ENCODE assay signal across 8 cellular contexts in the genomic region with DNA sequence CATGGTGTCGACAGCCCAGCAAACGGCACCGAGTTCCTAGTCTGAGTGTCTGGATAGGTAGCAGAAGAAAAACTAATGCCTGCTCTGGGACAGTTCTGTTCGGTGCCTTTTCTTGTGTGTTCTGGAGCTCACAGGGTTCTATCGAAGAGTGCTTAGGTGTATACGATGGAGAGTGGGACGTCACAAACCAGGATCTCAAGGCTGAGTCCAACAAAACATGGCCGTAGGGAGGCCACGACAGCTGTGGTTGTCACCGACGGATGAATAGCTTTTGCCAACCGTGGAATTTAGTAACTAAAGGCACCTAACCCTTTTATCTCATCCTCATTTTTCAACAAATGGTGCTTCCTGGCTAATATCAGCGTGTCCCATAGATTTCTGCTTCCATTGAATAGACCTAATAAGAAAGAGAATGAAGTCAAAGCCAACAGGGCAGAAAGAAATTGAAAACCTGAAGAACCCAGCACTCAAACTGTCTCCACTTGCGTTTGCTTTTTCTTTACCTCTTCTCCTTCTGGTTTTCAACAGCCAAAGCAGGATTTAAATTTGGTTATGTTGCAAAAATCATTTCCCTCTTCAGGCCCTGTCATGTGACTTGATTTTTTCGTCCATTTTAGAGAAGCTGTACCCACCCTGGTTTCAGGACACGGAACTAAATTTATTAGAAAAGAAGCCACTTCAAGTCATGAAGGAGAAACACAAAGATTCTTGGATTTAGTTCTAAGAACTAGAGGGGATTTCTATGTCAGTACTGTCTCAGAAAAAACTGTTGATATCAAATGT. TPM values are rescaled to one million over a fixed set of nuclear protein-coding genes. Genes with fewer than 3 reads are reported as not detected.
DNase-seq lines count a peak whose midpoint lies in the region; ATAC-seq and TF ChIP-seq lines count a peak whose summit lies in the region.

No MANE protein-coding gene starts in this region.

- in situ Hi-C loops in astrocyte of the spinal cord (cut with HindIII; ENCODE audit: low sequenced_read_pairs): no loop called here

- H2AFZ ChIP-seq in KMS-11 (ENCODE audit: low read depth): peak overlapping the region; percentile 93

- ATAC-seq in lung (ENCODE audit: insufficient read depth, low FRiP score) (no peak), upper lobe of left lung (ENCODE audit: low FRiP score in 2 of 2) (no peak), HG02852 (IDR thresholded peaks at IDR 0.05; ENCODE audit: unreplicated experiment) (no peak)

- peaks cover 24% of the 10 kb centered on the region; the same call in 1 of the 2 replicates for H3K79me2 ChIP-seq in KMS-11 (ENCODE audit: insufficient read depth, low read depth)

- no peaks in the 10 kb centered on the region for H4K20me1 ChIP-seq in KMS-11 (ENCODE audit: insufficient read depth)

- 10 to 15% methylated on average over 15 to 16 of the region's 16 CpGs for WGBS in lung, 2 donors
- 12 to 20% methylated on average over 14 to 16 of the region's 16 CpGs for WGBS in upper lobe of left lung, 2 donors

- H3K4me1 ChIP-seq in KMS-11 (ENCODE audit: low read depth, poor library complexity, severe bottlenecking): peaks cover 25% of the 10 kb centered on the region
- peaks cover 4 to 5% of the 10 kb centered on the region in 2 donors for H3K4me1 ChIP-seq in lung (ENCODE audit: control insufficient read depth in 2 of 2, insufficient read depth in 2 of 2, low read length in 2 of 2)
- peaks cover 11 to 18% (median 16%) of the 10 kb centered on the region in 4 donors for H3K4me1 ChIP-seq in upper lobe of left lung

- H3K4me2 ChIP-seq in KMS-11: peak overlapping the region; percentile 69

- H3K27me3 ChIP-seq in KMS-11 (ENCODE audit: insufficient read depth, low read depth) (no peaks in the 10 kb centered on the region), lung (ENCODE audit: control insufficient read depth, insufficient read depth) (no peaks in the 10 kb centered on the region), upper lobe of left lung (no peaks in the 10 kb centered on the region)

- DNase-seq in NCI-H82 (lab: John Stamatoyannopoulos, UW) (peak; percentile 75), NCI-H82 treated with DMSO at 0.1 percent for 48 hours (lab: John Stamatoyannopoulos, UW; ENCODE audit: unreplicated experiment) (no peak), astrocyte of the spinal cord (ENCODE audit: low read depth, low spot score) (no peak), lung (ENCODE audit: low spot score) (no peak), upper lobe of left lung (no peak), OCI-M2 (lab: John Stamatoyannopoulos, UW; ENCODE audit: unreplicated experiment) (no peak)

- no peak for TF ChIP-seq EP300 in upper lobe of left lung (IDR thresholded peaks at IDR 0.05)

- H3K9ac ChIP-seq in KMS-11: peak overlapping the region; percentile 30; the same call in 1 of the 2 replicates

- H3K36me3 ChIP-seq in KMS-11 (ENCODE audit: insufficient read depth) (no peaks in the 10 kb centered on the region), lung (ENCODE audit: control insufficient read depth in 2 of 2, insufficient read depth in 2 of 2, low read length in 2 of 2) (peaks cover 5 to 6% of the 10 kb centered on the region in 2 donors), upper lobe of left lung (peaks cover 0 to 7% (median 0%) of the 10 kb centered on the region in 4 donors)

- H3K27ac ChIP-seq in KMS-11: peak overlapping the region; percentile 37; the same call in 1 of the 2 replicates
- H3K27ac ChIP-seq in lung (ENCODE audit: low read depth in 1 of 2, low read length in 1 of 2): peak overlapping the region; percentile 90 to 97
- peak overlapping the region; percentile 95 to 97 (median 96) for H3K27ac ChIP-seq in upper lobe of left lung

- TF ChIP-seq CTCF in KMS-11 (conservative IDR thresholded peaks at IDR 0.05; ENCODE audit: low read depth, low read length) (no peak), astrocyte of the spinal cord (IDR thresholded peaks at IDR 0.05; ENCODE audit: low read depth, low read length) (no peak), lung (IDR thresholded peaks at IDR 0.05; ENCODE audit: control extremely low read depth, extremely low read depth) (no peak), upper lobe of left lung (IDR thresholded peaks at IDR 0.05) (no peak)

- H3K9me3 ChIP-seq in lung (ENCODE audit: control insufficient read depth in 2 of 2, insufficient read depth in 1 of 2, low read length in 1 of 2) (no peaks in the 10 kb centered on the region), upper lobe of left lung (no peaks in the 10 kb centered on the region)

- peak overlapping the region; percentile 46 for H3K4me3 ChIP-seq in KMS-11 (IDR thresholded peaks at IDR 0.05; ENCODE audit: insufficient read depth, low read depth, low read length)
- peak overlapping the region; percentile 93 for H3K4me3 ChIP-seq in astrocyte of the spinal cord (ENCODE audit: low read depth, low read length)
- peak overlapping the region; percentile 75 for H3K4me3 ChIP-seq in lung
- H3K4me3 ChIP-seq in upper lobe of left lung: peak overlapping the region; percentile 45 to 90 (median 78)

- TF ChIP-seq POLR2A in upper lobe of left lung (IDR thresholded peaks at IDR 0.05): no peak

RNA-seq across cellular contexts. Expression of a gene that starts 0.8 kb away (rescaled TPM):
- total RNA-seq in lung (10 to 100 TPM; 15.7 to 17.5 TPM), upper lobe of left lung (10 to 100 TPM; 11.1 to 24.4 (median 16.7) TPM)
- 1 to 10 TPM; 7.4 to 7.8 TPM for polyA plus RNA-seq in lung

RNA-seq across cellular contexts. Expression of a gene that starts 42.9 kb away (rescaled TPM):
- total RNA-seq in lung (100 to 1,000 TPM in 1 of 2 donors, 10 to 100 TPM in 1; 26.0 to 106 TPM), upper lobe of left lung (10 to 100 TPM; 25.7 to 97.4 (median 41.0) TPM)
- polyA plus RNA-seq in lung: 10 to 100 TPM; 12.4 to 27.0 TPM

Comparison
In these comparisons a context has a peak if more than half of its experiments do, and no peak if none do; other contexts are left out.
1. H3K27ac ChIP-seq: peak in every context shown above with its lines; median percentile 96 in upper lobe of left lung; 94 in lung; 37 in KMS-11.